8 cellular contexts compared by ENCODE assay signal in genomic region chr14:34665785-34666425, GRCh38. TPM values are rescaled to one million over a fixed set of nuclear protein-coding genes. Genes with fewer than 3 reads are reported as not detected.
DNase-seq lines count a peak whose midpoint lies in the region; ATAC-seq and TF ChIP-seq lines count a peak whose summit lies in the region.

No MANE protein-coding gene starts in this region.

- H3K27me3 Mint-ChIP-seq in activated naive CD8-positive, alpha-beta T cell treated with anti-CD3 and anti-CD28 coated beads for 36 hours, result no peaks in the 10 kb centered on the region
- H3K27me3 Mint-ChIP-seq in nephron progenitor cell (ENCODE audit: low read depth, poor library complexity), result peaks cover 6% of the 10 kb centered on the region

- H3K4me3 Mint-ChIP-seq in activated naive CD8-positive, alpha-beta T cell treated with anti-CD3 and anti-CD28 coated beads for 36 hours, result no peak overlapping the region
- H3K4me3 Mint-ChIP-seq in nephron progenitor cell, result no peak overlapping the region

- no peaks in the 10 kb centered on the region for H3K36me3 Mint-ChIP-seq in activated naive CD8-positive, alpha-beta T cell treated with anti-CD3 and anti-CD28 coated beads for 36 hours
- no peaks in the 10 kb centered on the region for H3K36me3 Mint-ChIP-seq in nephron progenitor cell (ENCODE audit: low read depth)

- no peak overlapping the region for H3K4me3 ChIP-seq in AG09309 (ENCODE audit: control insufficient read depth, low read depth, low read length)

- TF ChIP-seq POLR2A in GM18505 (IDR thresholded peaks at IDR 0.05; ENCODE audit: borderline replicate concordance, extremely low read depth, insufficient read depth, insufficient read length), result no peak

- H3K27ac Mint-ChIP-seq in activated naive CD8-positive, alpha-beta T cell treated with anti-CD3 and anti-CD28 coated beads for 36 hours, result peak overlapping the region; percentile 42
- no peak overlapping the region for H3K27ac Mint-ChIP-seq in nephron progenitor cell

- TF ChIP-seq CTCF in AG09309 (IDR thresholded peaks at IDR 0.05; ENCODE audit: control insufficient read depth, insufficient read depth, low read depth, low read length, missing control alignments) (no peak), nephron progenitor cell (IDR thresholded peaks at IDR 0.05) (no peak)

- ATAC-seq in GM18505 (IDR thresholded peaks at IDR 0.05; ENCODE audit: unreplicated experiment), result no peak

- H3K4me1 Mint-ChIP-seq in activated naive CD8-positive, alpha-beta T cell treated with anti-CD3 and anti-CD28 coated beads for 36 hours, result peaks cover 6% of the 10 kb centered on the region
- H3K4me1 Mint-ChIP-seq in nephron progenitor cell, result no peaks in the 10 kb centered on the region

- DNase-seq in AG09309 (ENCODE audit: low read depth), result peak; percentile 71
- peak; percentile 13 for DNase-seq in HT-29 (ENCODE audit: low spot score)
- DNase-seq in activated naive CD8-positive, alpha-beta T cell treated with anti-CD3 and anti-CD28 coated beads for 36 hours, result no peak
- peak; percentile 64 for DNase-seq in kidney glomerular epithelial cell (lab: John Stamatoyannopoulos, UW)
- no peak for DNase-seq in HuH-7.5 (ENCODE audit: low spot score)
- no peak for DNase-seq in NCI-H1417 treated with DMSO at 0.1 percent for 48 hours (lab: John Stamatoyannopoulos, UW)
- no peak for DNase-seq in nephron progenitor cell

- peaks cover 7% of the 10 kb centered on the region for H3K9me3 Mint-ChIP-seq in activated naive CD8-positive, alpha-beta T cell treated with anti-CD3 and anti-CD28 coated beads for 36 hours
- H3K9me3 Mint-ChIP-seq in nephron progenitor cell, result peaks cover 17% of the 10 kb centered on the region

RNA-seq across cellular contexts. Expression of gene SNX6, which starts 36.0 kb away (rescaled TPM):
- total RNA-seq in HT-29 (2014; rRNA removed; shearing (Covaris generic)), result 9.4 and 9.8 TPM in 2 replicates
- total RNA-seq in activated naive CD8-positive, alpha-beta T cell treated with anti-CD3 and anti-CD28 coated beads for 36 hours, result 10 to 100 TPM; 62.0 to 65.4 TPM

RNA-seq across cellular contexts. Expression of gene CFL2, which starts 48.5 kb away (rescaled TPM):
- total RNA-seq in HT-29 (2014; rRNA removed; shearing (Covaris generic)), result 4.4 and 5.0 TPM in 2 replicates
- total RNA-seq in activated naive CD8-positive, alpha-beta T cell treated with anti-CD3 and anti-CD28 coated beads for 36 hours, result 1 to 10 TPM; 7.8 to 9.9 TPM

Comparison
In these comparisons a context has a peak if more than half of its experiments do, and no peak if none do; other contexts are left out.
1. DNase-seq: peak in AG09309 (single experiment), HT-29 (single experiment) and kidney glomerular epithelial cell (single experiment); none in activated naive CD8-positive, alpha-beta T cell treated with anti-CD3 and anti-CD28 coated beads for 36 hours (single experiment), HuH-7.5 (single experiment), NCI-H1417 treated with DMSO at 0.1 percent for 48 hours (single experiment) and nephron progenitor cell (single experiment).